In genomic region chr20:46419882-46420281, GRCh38 we compare ENCODE assay signal across 24 cellular contexts. TPM values are rescaled to one million over a fixed set of nuclear protein-coding genes. Genes with fewer than 3 reads are reported as not detected.
DNase-seq lines count a peak whose midpoint lies in the region; ATAC-seq, FAIRE-seq and TF ChIP-seq lines count a peak whose summit lies in the region.
"Had no signal": no experiment of that assay in that cellular context is flagged by ENCODE, and none has a peak within 500 bp of the region (broad histone marks: within the 10 kb centered on the region; RNA-seq: fewer than 3 reads in every experiment).

No MANE protein-coding gene starts in this region.

- H3K9me3 Mint-ChIP-seq in glutamatergic neuron (ENCODE audit: unreplicated experiment), result peaks cover 8% of the 10 kb centered on the region
- H3K9me3 Mint-ChIP-seq: CD4-positive, alpha-beta T cell; GM23338; H9 had no signal

- H3K4me3 ChIP-seq in pancreas, result no peak overlapping the region
- H3K4me3 ChIP-seq: A549; BLaER1 treated with 17β-estradiol and CSF1 and Interleukin-3, amounts not matched to agents 10 nM and 100 nM; GM23338 had no signal

- H3K27me3 Mint-ChIP-seq in T-helper 17 cell (peaks cover 45% of the 10 kb centered on the region), glutamatergic neuron (ENCODE audit: unreplicated experiment) (no peaks in the 10 kb centered on the region)

- H3K36me3 Mint-ChIP-seq in T-helper 17 cell (ENCODE audit: low read depth), result no peaks in the 10 kb centered on the region
- peaks cover 12% of the 10 kb centered on the region for H3K36me3 Mint-ChIP-seq in glutamatergic neuron (ENCODE audit: unreplicated experiment)
- H3K36me3 Mint-ChIP-seq: CD14-positive monocyte had no signal

- no peaks in the 10 kb centered on the region for H3K27me3 ChIP-seq in pancreas
- H3K27me3 ChIP-seq: BLaER1 treated with 17β-estradiol and CSF1 and Interleukin-3, amounts not matched to agents 10 nM and 100 nM had no signal

- ATAC-seq in T-helper 17 cell (no peak), pancreas (no peak), SK-N-SH treated with all-trans-retinoic acid at 6 μM for 48 hours (no peak)
- ATAC-seq: A549, GM23338, HCT116 had no signal

- TF ChIP-seq CTCF in pancreas (IDR thresholded peaks at IDR 0.05) (no peak), glutamatergic neuron (IDR thresholded peaks at IDR 0.05; ENCODE audit: partially characterized antibody, unreplicated experiment) (no peak)

- peak; percentile 65 for FAIRE-seq in A204.1 (lab: Jason Lieb, UNC)
- peak; percentile 33 for FAIRE-seq in colon (lab: Jason Lieb, UNC)
- FAIRE-seq in pancreas (lab: Jason Lieb, UNC), result peak; percentile 5
- FAIRE-seq: A549, D721Med, GM12892, GM19239 had no signal

- H3K4me1 Mint-ChIP-seq in T-helper 17 cell (no peaks in the 10 kb centered on the region), glutamatergic neuron (ENCODE audit: low read depth, unreplicated experiment) (peaks cover 2% of the 10 kb centered on the region)
- H3K4me1 Mint-ChIP-seq: CD8-positive, alpha-beta memory T cell had no signal

- DNase-seq in T-helper 17 cell (no peak), pancreas (no peak), DMS53 (lab: John Stamatoyannopoulos, UW) (no peak), glutamatergic neuron (no peak)
- DNase-seq: ACHN; AML-193; BE2C; CD4-positive, alpha-beta T cell; CD8-positive, alpha-beta memory T cell; DMS 273 treated with DMSO at 0.1 percent for 48 hours; DMS79 treated with DMSO at 0.1 percent for 48 hours; H9 had no signal

- intact Hi-C loops in pancreas (cut with DNase I), result no loop called here

- no peaks in the 10 kb centered on the region for H3K36me3 ChIP-seq in pancreas
- H3K36me3 ChIP-seq: BE2C; BLaER1 treated with 17β-estradiol and CSF1 and Interleukin-3, amounts not matched to agents 10 nM and 100 nM had no signal

- H3K4me3 Mint-ChIP-seq in T-helper 17 cell (no peak overlapping the region), glutamatergic neuron (ENCODE audit: unreplicated experiment) (no peak overlapping the region)
- H3K4me3 Mint-ChIP-seq: CD14-positive monocyte; CD4-positive, alpha-beta T cell; CD8-positive, alpha-beta memory T cell; GM23338; H9 had no signal

- H3K9me3 ChIP-seq in T-helper 17 cell (ENCODE audit: control insufficient read depth, low read length, poor library complexity, severe bottlenecking) (peaks cover 3% of the 10 kb centered on the region), pancreas (no peaks in the 10 kb centered on the region)
- H3K9me3 ChIP-seq: BE2C had no signal

- H3K27ac Mint-ChIP-seq in T-helper 17 cell, result peak overlapping the region; percentile 34
- no peak overlapping the region for H3K27ac Mint-ChIP-seq in glutamatergic neuron (ENCODE audit: unreplicated experiment)
- H3K27ac Mint-ChIP-seq: CD14-positive monocyte; CD4-positive, alpha-beta T cell; CD8-positive, alpha-beta memory T cell; GM23338; H9 had no signal

- 72 to 93% methylated on average over 1 of the region's 1 CpG for WGBS in pancreas, 2 donors

- H3K27ac ChIP-seq in pancreas, result no peak overlapping the region
- H3K27ac ChIP-seq: 22Rv1; A549; BLaER1 treated with 17β-estradiol and CSF1 and Interleukin-3, amounts not matched to agents 10 nM and 100 nM had no signal

- H3K4me1 ChIP-seq in pancreas, result no peaks in the 10 kb centered on the region
- H3K4me1 ChIP-seq: A549, BE2C had no signal

TF ChIP-seq in SK-N-SH treated with all-trans-retinoic acid at 6 μM for 48 hours, 23 proteins besides CTCF, POLR2A, EP300 and RAD21:
- TF ChIP-seq SNAI2 (CRISPR knock-in tag; IDR thresholded peaks at IDR 0.05) (no peak), TSHZ2 (CRISPR knock-in tag; IDR thresholded peaks at IDR 0.05) (no peak), ARNTL (CRISPR knock-in tag; IDR thresholded peaks at IDR 0.05; ENCODE audit: borderline replicate concordance, low read depth) (no peak), CSRNP3 (CRISPR knock-in tag; IDR thresholded peaks at IDR 0.05) (no peak)
TF ChIP-seq in SK-N-SH treated with all-trans-retinoic acid at 6 μM for 48 hours: peak in this region for 0.

RNA-seq across cellular contexts. Expression of gene ELMO2, which starts 13.5 kb away (rescaled TPM):
- 100 to 1,000 TPM; 104 to 107 TPM for total RNA-seq in T-helper 17 cell
- total RNA-seq in pancreas, result 10 to 100 TPM; 16.7 to 32.6 (median 27.7) TPM
- 10 to 100 TPM; 18.1 to 31.0 TPM for polyA plus RNA-seq in pancreas
- total RNA-seq in glutamatergic neuron (ENCODE audit: unreplicated experiment), result 60.3 TPM
